Comparison of ENCODE assay signal across 10 cellular contexts in genomic region chr6:127291495-127291894, GRCh38. TPM values are rescaled to one million over a fixed set of nuclear protein-coding genes. Genes with fewer than 3 reads are reported as not detected.
DNase-seq lines count a peak whose midpoint lies in the region; ATAC-seq, FAIRE-seq and TF ChIP-seq lines count a peak whose summit lies in the region.
"Had no signal": no experiment of that assay in that cellular context is flagged by ENCODE, and none has a peak within 500 bp of the region (broad histone marks: within the 10 kb centered on the region; RNA-seq: fewer than 3 reads in every experiment).

No MANE protein-coding gene starts in this region.

- TF ChIP-seq POLR2A in GM12892 (IDR thresholded peaks at IDR 0.05; ENCODE audit: low read depth, low read length): no peak

- H3K27me3 Mint-ChIP-seq in endothelial cell (ENCODE audit: unreplicated experiment): no peaks in the 10 kb centered on the region

- intact Hi-C loops in left ventricle myocardium inferior (cut with micrococcal nuclease): no loop called here

- peaks cover 44% of the 10 kb centered on the region for H3K4me1 ChIP-seq in left ventricle myocardium inferior

- H3K27me3 ChIP-seq in left ventricle myocardium inferior (ENCODE audit: low read depth): no peaks in the 10 kb centered on the region
- H3K27me3 ChIP-seq in WERI-Rb-1 (ENCODE audit: insufficient read depth, low read depth, severe bottlenecking): no peaks in the 10 kb centered on the region
- H3K27me3 ChIP-seq: MG63 had no signal

- H3K4me3 Mint-ChIP-seq in endothelial cell (ENCODE audit: unreplicated experiment): no peak overlapping the region

- no peak overlapping the region for H3K27ac ChIP-seq in left ventricle myocardium inferior (replicated peaks)
- H3K27ac ChIP-seq in WERI-Rb-1: no peak overlapping the region

- no peak overlapping the region for H3K4me3 ChIP-seq in fibroblast of villous mesenchyme (ENCODE audit: low read depth, low read length)
- no peak overlapping the region for H3K4me3 ChIP-seq in left ventricle myocardium inferior
- H3K4me3 ChIP-seq in WERI-Rb-1 (ENCODE audit: low read depth, low read length): no peak overlapping the region
- H3K4me3 ChIP-seq: MG63 had no signal

- peaks cover 12% of the 10 kb centered on the region for H3K4me1 Mint-ChIP-seq in endothelial cell (ENCODE audit: unreplicated experiment)

- no peaks in the 10 kb centered on the region for H3K9me3 Mint-ChIP-seq in endothelial cell (ENCODE audit: unreplicated experiment)

- peak; percentile 88 for ATAC-seq in HG03175 (IDR thresholded peaks at IDR 0.05; ENCODE audit: unreplicated experiment)

- H3K9me3 ChIP-seq in left ventricle myocardium inferior (replicated peaks) (no peaks in the 10 kb centered on the region), WERI-Rb-1 (ENCODE audit: severe bottlenecking) (no peaks in the 10 kb centered on the region)
- H3K9me3 ChIP-seq: MG63 had no signal

- no peak for DNase-seq in GM12892 (ENCODE audit: insufficient read length)
- DNase-seq in GM20000 (ENCODE audit: low spot score): peak; percentile 31
- DNase-seq in fibroblast of villous mesenchyme (ENCODE audit: low read depth): peak; percentile 11
- no peak for DNase-seq in endothelial cell (ENCODE audit: low spot score)
- no peak for DNase-seq in left ventricle myocardium inferior
- no peak for DNase-seq in WERI-Rb-1
- no peak for DNase-seq in 8988T
- DNase-seq: DND-41, MG63 had no signal

- no peak for TF ChIP-seq CTCF in GM20000 (IDR thresholded peaks at IDR 0.05; ENCODE audit: extremely low read depth, missing control alignments)
- no peak for TF ChIP-seq CTCF in fibroblast of villous mesenchyme (IDR thresholded peaks at IDR 0.05; ENCODE audit: insufficient read depth, low read depth, low read length)
- TF ChIP-seq CTCF in endothelial cell (IDR thresholded peaks at IDR 0.05; ENCODE audit: unreplicated experiment): no peak
- TF ChIP-seq CTCF in left ventricle myocardium inferior (IDR thresholded peaks at IDR 0.05; ENCODE audit: borderline replicate concordance): no peak
- TF ChIP-seq CTCF in WERI-Rb-1 (IDR thresholded peaks at IDR 0.05; ENCODE audit: low read depth, low read length): no peak

- H3K27ac Mint-ChIP-seq in endothelial cell (ENCODE audit: unreplicated experiment): no peak overlapping the region

- peaks cover 27% of the 10 kb centered on the region for H3K36me3 ChIP-seq in left ventricle myocardium inferior
- peaks cover 25% of the 10 kb centered on the region for H3K36me3 ChIP-seq in WERI-Rb-1

- peak; percentile 80 for FAIRE-seq in GM12892 (lab: Jason Lieb, UNC)

- H3K36me3 Mint-ChIP-seq in endothelial cell (ENCODE audit: low read depth, unreplicated experiment): peaks cover 20% of the 10 kb centered on the region

RNA-seq across cellular contexts. Expression of gene RNF146, which starts 24.8 kb away (rescaled TPM):
- 13.7 TPM for polyA plus RNA-seq in GM12892 (2012; ENCODE audit: missing spikeins)
- 45.7 and 58.7 TPM in 2 replicates for total RNA-seq in fibroblast of villous mesenchyme
- total RNA-seq in endothelial cell (ENCODE audit: unreplicated experiment): 68.6 TPM
- 48.7 TPM for total RNA-seq in left ventricle myocardium inferior

RNA-seq across cellular contexts. Expression of gene ECHDC1, which starts 51.9 kb away (rescaled TPM):
- polyA plus RNA-seq in GM12892 (2012; ENCODE audit: missing spikeins): 57.2 TPM
- total RNA-seq in fibroblast of villous mesenchyme (60.9 and 77.3 TPM in 2 replicates), endothelial cell (ENCODE audit: unreplicated experiment) (84.1 TPM), left ventricle myocardium inferior (39.7 TPM)

Comparison
In these comparisons a context has a peak if more than half of its experiments do, and no peak if none do; other contexts are left out.
1. DNase-seq: peak in GM20000 (single experiment) and fibroblast of villous mesenchyme (single experiment); none in GM12892 (single experiment), endothelial cell (single experiment), left ventricle myocardium inferior (single experiment), WERI-Rb-1 (single experiment) and 8988T (single experiment).